In genomic region chr3:81761904-81762565, GRCh38 we compare ENCODE assay signal across 8 cellular contexts. TPM values are rescaled to one million over a fixed set of nuclear protein-coding genes. Genes with fewer than 3 reads are reported as not detected.
DNase-seq lines count a peak whose midpoint lies in the region; ATAC-seq and TF ChIP-seq lines count a peak whose summit lies in the region.

No MANE protein-coding gene starts in this region.

- no peaks in the 10 kb centered on the region for H3K9me3 ChIP-seq in left lung

- DNase-seq in activated naive CD4-positive, alpha-beta T cell (lab: John Stamatoyannopoulos, UW) = no peak
- no peak for DNase-seq in left lung
- no peak for DNase-seq in type B pancreatic cell (ENCODE audit: extremely low spot score, unreplicated experiment)
- no peak for DNase-seq in left lobe of liver (ENCODE audit: low spot score)
- DNase-seq in DMS53 treated with DMSO at 0.1 percent for 48 hours (lab: John Stamatoyannopoulos, UW; ENCODE audit: unreplicated experiment) = no peak

- H3K36me3 Mint-ChIP-seq in activated naive CD4-positive, alpha-beta T cell treated with anti-CD3 and anti-CD28 coated beads, Interleukin-2, amount 50 U/mL, for 24 hours = peaks cover 16% of the 10 kb centered on the region
- peaks cover 3% of the 10 kb centered on the region for H3K36me3 Mint-ChIP-seq in type B pancreatic cell

- H3K4me3 ChIP-seq in left lung = peak overlapping the region; percentile 50 to 63

- 13 to 36% (median 30%) methylated on average over 6 of the region's 6 CpGs for WGBS in adipose tissue, 3 donors

- no peaks in the 10 kb centered on the region for H3K9me3 Mint-ChIP-seq in activated naive CD4-positive, alpha-beta T cell treated with anti-CD3 and anti-CD28 coated beads, Interleukin-2, amount 50 U/mL, for 24 hours
- H3K9me3 Mint-ChIP-seq in type B pancreatic cell = no peaks in the 10 kb centered on the region

- H3K4me3 Mint-ChIP-seq in activated naive CD4-positive, alpha-beta T cell treated with anti-CD3 and anti-CD28 coated beads, Interleukin-2, amount 50 U/mL, for 24 hours = peak overlapping the region; percentile 97
- peak overlapping the region; percentile 97 for H3K4me3 Mint-ChIP-seq in type B pancreatic cell

- peaks cover 20% of the 10 kb centered on the region for H3K4me1 Mint-ChIP-seq in activated naive CD4-positive, alpha-beta T cell treated with anti-CD3 and anti-CD28 coated beads, Interleukin-2, amount 50 U/mL, for 24 hours
- peaks cover 16% of the 10 kb centered on the region for H3K4me1 Mint-ChIP-seq in type B pancreatic cell (ENCODE audit: unreplicated experiment)

- ATAC-seq in left lung (no peak), HG03565 (IDR thresholded peaks at IDR 0.05; ENCODE audit: unreplicated experiment) (no peak), left lobe of liver (no peak)

- peak overlapping the region; percentile 97 for H3K27ac Mint-ChIP-seq in activated naive CD4-positive, alpha-beta T cell treated with anti-CD3 and anti-CD28 coated beads, Interleukin-2, amount 50 U/mL, for 24 hours
- H3K27ac Mint-ChIP-seq in type B pancreatic cell = peak overlapping the region; percentile 89

- H3K36me3 ChIP-seq in left lung = peaks cover 0 to 4% of the 10 kb centered on the region in 2 donors

- no peaks in the 10 kb centered on the region for H3K27me3 ChIP-seq in left lung

- H3K27ac ChIP-seq in adipose tissue (ENCODE audit: low read depth, low read length) (peak overlapping the region; percentile 68), left lung (peak overlapping the region; percentile 99 to 100)

- peaks cover 0 to 43% of the 10 kb centered on the region in 2 donors for H3K4me1 ChIP-seq in left lung

- H3K27me3 Mint-ChIP-seq in activated naive CD4-positive, alpha-beta T cell treated with anti-CD3 and anti-CD28 coated beads, Interleukin-2, amount 50 U/mL, for 24 hours = no peaks in the 10 kb centered on the region
- no peaks in the 10 kb centered on the region for H3K27me3 Mint-ChIP-seq in type B pancreatic cell

- TF ChIP-seq CTCF in left lung (IDR thresholded peaks at IDR 0.05) (no peak), type B pancreatic cell (conservative IDR thresholded peaks at IDR 0.05) (no peak)

- intact Hi-C loops in left lung (cut with DNase I) = no loop called here

RNA-seq across cellular contexts. Expression of gene GBE1, which starts 0.6 kb away (rescaled TPM):
- 10 to 100 TPM; 18.2 to 73.2 (median 36.4) TPM for polyA plus RNA-seq in adipose tissue
- total RNA-seq in left lung (10 to 100 TPM; 30.3 to 53.1 TPM), type B pancreatic cell (ENCODE audit: low replicate concordance) (14.7 and 15.2 TPM in 2 replicates), left lobe of liver (27.3 TPM)
